In the genomic region with DNA sequence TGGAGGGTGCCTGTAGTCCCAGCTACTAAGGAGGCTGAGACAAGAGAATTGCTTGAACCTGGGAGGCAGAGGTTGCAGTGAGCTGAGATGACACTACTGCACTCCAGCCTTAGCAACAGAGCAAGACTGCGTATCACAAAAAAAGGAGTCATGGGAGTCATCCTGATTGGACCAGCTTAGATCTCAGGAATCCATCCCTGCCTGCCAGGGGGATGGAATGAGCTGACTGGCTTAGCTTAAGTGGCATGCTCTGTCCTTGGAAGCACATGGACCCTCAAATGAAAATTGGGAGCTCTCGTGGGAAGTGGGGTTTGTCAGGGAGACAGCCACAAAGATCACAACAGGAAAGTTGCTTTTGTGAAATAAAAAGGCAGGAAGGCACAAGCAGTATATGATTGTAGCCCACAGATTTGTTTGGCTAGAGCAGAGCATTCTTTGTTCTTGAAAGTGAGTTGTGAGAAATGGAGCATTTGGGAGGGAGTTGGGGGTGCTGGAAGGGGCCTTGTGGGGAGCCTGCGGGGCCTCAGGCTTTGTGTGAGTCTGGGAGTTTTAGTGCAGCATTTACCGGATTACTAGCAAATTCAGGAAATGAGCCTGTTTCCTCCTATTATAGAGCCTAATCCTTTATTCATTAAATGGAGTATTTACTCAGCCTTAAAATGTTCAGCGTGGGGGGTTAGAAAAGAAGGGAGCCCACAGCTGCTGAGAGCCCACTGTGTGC, we compare ENCODE assay signal across 10 cellular contexts. TPM values are rescaled to one million over a fixed set of nuclear protein-coding genes. Genes with fewer than 3 reads are reported as not detected.
DNase-seq lines count a peak whose midpoint lies in the region; ATAC-seq and TF ChIP-seq lines count a peak whose summit lies in the region.
"Had no signal": no experiment of that assay in that cellular context is flagged by ENCODE, and none has a peak within 500 bp of the region (broad histone marks: within the 10 kb centered on the region; RNA-seq: fewer than 3 reads in every experiment).

No MANE protein-coding gene starts in this region.

- H3K9me3 ChIP-seq in right lobe of liver (no peaks in the 10 kb centered on the region), aorta (ENCODE audit: control insufficient read depth, low read length) (no peaks in the 10 kb centered on the region), hepatocyte (ENCODE audit: low read depth) (no peaks in the 10 kb centered on the region)
- H3K9me3 ChIP-seq: BLaER1 had no signal

- peak; percentile 36 for ATAC-seq in Right ventricle myocardium inferior
- ATAC-seq in right lobe of liver = no peak
- peak; percentile 27 for ATAC-seq in aorta (ENCODE audit: low FRiP score)

- H3K4me1 ChIP-seq in right lobe of liver (peaks cover 0 to 51% (median 11%) of the 10 kb centered on the region in 4 donors), aorta (ENCODE audit: control insufficient read depth in 1 of 2, insufficient read depth in 2 of 2, low read length in 2 of 2) (no peaks in the 10 kb centered on the region), hepatocyte (ENCODE audit: insufficient read depth) (peaks cover 5% of the 10 kb centered on the region)

- DNase-seq in Right ventricle myocardium inferior (ENCODE audit: missing footprints) = no peak
- no peak for DNase-seq in cardiac septum (ENCODE audit: low spot score)
- peak; percentile 11 for DNase-seq in choroid plexus epithelial cell (ENCODE audit: low read depth)
- no peak for DNase-seq in right lobe of liver
- no peak for DNase-seq in aorta
- DNase-seq in NCI-H1105 (lab: John Stamatoyannopoulos, UW) = no peak
- no peak for DNase-seq in hepatocyte (ENCODE audit: low spot score)
- DNase-seq in retina = no peak
- DNase-seq: activated gamma-delta T cell had no signal

- 62% methylated on average over 5 of the region's 5 CpGs for WGBS in right lobe of liver (ENCODE audit: insufficient coverage, low coverage, low lambda C conversion rate, missing lambda C conversion rate)
- WGBS in aorta, 2 donors = 38 to 52% methylated on average over 5 of the region's 5 CpGs
- 54% methylated on average over 5 of the region's 5 CpGs for WGBS in hepatocyte (ENCODE audit: low lambda C conversion rate, missing lambda C conversion rate)

- H2AFZ ChIP-seq in hepatocyte = no peak overlapping the region

- H4K20me1 ChIP-seq in hepatocyte (ENCODE audit: insufficient read depth, poor library complexity, severe bottlenecking) = no peaks in the 10 kb centered on the region

- H3K79me2 ChIP-seq in hepatocyte = no peaks in the 10 kb centered on the region

- no peaks in the 10 kb centered on the region for H3K9me2 ChIP-seq in hepatocyte (replicated peaks; ENCODE audit: insufficient read depth)

- H3K4me3 ChIP-seq in choroid plexus epithelial cell (ENCODE audit: low read depth, low read length) (no peak overlapping the region), right lobe of liver (no peak overlapping the region), aorta (ENCODE audit: low read length in 2 of 2) (no peak overlapping the region), hepatocyte (no peak overlapping the region)
- H3K4me3 ChIP-seq: BLaER1 had no signal

- peaks cover 0 to 14% (median 2%) of the 10 kb centered on the region in 4 donors for H3K36me3 ChIP-seq in right lobe of liver
- H3K36me3 ChIP-seq in aorta (ENCODE audit: control insufficient read depth in 1 of 2, insufficient read depth in 2 of 2, low read length in 1 of 2) = no peaks in the 10 kb centered on the region
- no peaks in the 10 kb centered on the region for H3K36me3 ChIP-seq in hepatocyte (replicated peaks; ENCODE audit: insufficient read depth, low read depth)

- H3K27ac ChIP-seq in right lobe of liver (peak overlapping the region; percentile 24 to 92 (median 64)), aorta (ENCODE audit: low read depth in 1 of 2, low read length in 2 of 2) (no peak overlapping the region), hepatocyte (no peak overlapping the region)
- H3K27ac ChIP-seq: BLaER1 had no signal

- intact Hi-C loops in Right ventricle myocardium inferior (cut with DNase I) = no loop called here
- intact Hi-C loops in cardiac septum (cut with DNase I) = loop anchor here (2.0 kb wide), 1 partner anchor 30 kb away; a partner anchor contains a TSS
- intact Hi-C loops in right lobe of liver (cut with DNase I) = no loop called here
- intact Hi-C loops in aorta (cut with DNase I) = no loop called here

- no peak overlapping the region for H3K4me2 ChIP-seq in hepatocyte
- H3K4me2 ChIP-seq: BLaER1 had no signal

- TF ChIP-seq CTCF in choroid plexus epithelial cell (conservative IDR thresholded peaks at IDR 0.05; ENCODE audit: low read depth, low read length) (no peak), right lobe of liver (IDR thresholded peaks at IDR 0.05) (no peak), hepatocyte (IDR thresholded peaks at IDR 0.05; ENCODE audit: poor library complexity) (no peak)

- no peaks in the 10 kb centered on the region for H3K27me3 ChIP-seq in right lobe of liver
- H3K27me3 ChIP-seq in aorta (ENCODE audit: control insufficient read depth in 1 of 2, insufficient read depth in 2 of 2, low read length in 1 of 2) = no peaks in the 10 kb centered on the region
- H3K27me3 ChIP-seq in hepatocyte = no peaks in the 10 kb centered on the region
- H3K27me3 ChIP-seq: BLaER1 had no signal

- no peak for TF ChIP-seq POLR2A in right lobe of liver (IDR thresholded peaks at IDR 0.05)

RNA-seq across cellular contexts. Expression of a gene that starts 30.7 kb away (rescaled TPM):
- total RNA-seq in Right ventricle myocardium inferior (202 TPM), cardiac septum (131 TPM), right lobe of liver (10 to 100 TPM; 26.7 to 55.6 (median 39.8) TPM), aorta (10 to 100 TPM; 23.5 to 55.5 TPM), hepatocyte (41.0 and 51.3 TPM in 2 replicates)
- polyA plus RNA-seq in aorta (10 to 100 TPM; 11.9 to 15.1 TPM), hepatocyte (34.3 and 44.8 TPM in 2 replicates)

Comparison
In these comparisons a context has a peak if more than half of its experiments do, and no peak if none do; other contexts are left out.
1. ATAC-seq: peak in Right ventricle myocardium inferior (single experiment) and aorta (single experiment); none in right lobe of liver (0 of 4).
2. H3K27ac ChIP-seq: peak in right lobe of liver (3 of 3); none in aorta (0 of 2) and hepatocyte (single experiment).